11 cellular contexts compared by ENCODE assay signal in genomic region chr2:16653083-16653375, GRCh38. TPM values are rescaled to one million over a fixed set of nuclear protein-coding genes. Genes with fewer than 3 reads are reported as not detected.
DNase-seq lines count a peak whose midpoint lies in the region; ATAC-seq, FAIRE-seq and TF ChIP-seq lines count a peak whose summit lies in the region.
"Had no signal": no experiment of that assay in that cellular context is flagged by ENCODE, and none has a peak within 500 bp of the region (broad histone marks: within the 10 kb centered on the region; RNA-seq: fewer than 3 reads in every experiment).

No MANE protein-coding gene starts in this region.

- FAIRE-seq in small intestine (lab: Jason Lieb, UNC): no peak

- TF ChIP-seq EP300 in gastroesophageal sphincter (IDR thresholded peaks at IDR 0.05): no peak

- H3K27ac Mint-ChIP-seq in nephron progenitor cell: peak overlapping the region; percentile 97

- H3K4me1 ChIP-seq in gastroesophageal sphincter (peaks cover 18 to 89% (median 28%) of the 10 kb centered on the region in 3 donors), upper lobe of right lung (peaks cover 80% of the 10 kb centered on the region), small intestine (ENCODE audit: control insufficient read depth in 2 of 2, insufficient read depth in 1 of 2, low read depth in 1 of 2, low read length in 1 of 2) (peaks cover 0 to 18% of the 10 kb centered on the region in 2 donors)

- WGBS in gastroesophageal sphincter (ENCODE audit: low coverage in 1 of 2), 2 donors: 63 to 88% methylated on average over 1 of the region's 2 CpGs
- 67 to 96% (median 85%) methylated on average over 2 of the region's 2 CpGs for WGBS in small intestine, 3 donors

- peak overlapping the region; percentile 53 for H3K27ac ChIP-seq in angular gyrus (ENCODE audit: low read depth, low read length)
- H3K27ac ChIP-seq in gastroesophageal sphincter: peak overlapping the region in 3 of 4 donors; percentile 71 to 81 (median 77)
- H3K27ac ChIP-seq in upper lobe of right lung: peak overlapping the region; percentile 81
- H3K27ac ChIP-seq in small intestine (ENCODE audit: low read depth in 1 of 2, low read length in 1 of 2): peak overlapping the region in 1 of 2 donors; percentile 90

- no peak for DNase-seq in nephron progenitor cell
- DNase-seq in upper lobe of right lung: no peak
- no peak for DNase-seq in activated T-cell treated with anti-CD3 and anti-CD28 coated beads, Interleukin-2, amount 50 U/mL, for 1 hour
- DNase-seq in small intestine: no peak
- DNase-seq: DMS153; NCI-H748 treated with DMSO at 0.1 percent for 48 hours; stimulated activated CD8-positive, alpha-beta memory T cell treated with anti-CD3 and anti-CD28 coated beads, Interleukin-4, amount 100 ng/mL, for 48 hours; T-helper 2 cell had no signal

- H3K36me3 ChIP-seq in gastroesophageal sphincter (no peaks in the 10 kb centered on the region), upper lobe of right lung (no peaks in the 10 kb centered on the region), small intestine (ENCODE audit: control insufficient read depth in 2 of 2, insufficient read depth in 2 of 2, low read length in 2 of 2) (no peaks in the 10 kb centered on the region)

- no peaks in the 10 kb centered on the region for H3K27me3 ChIP-seq in gastroesophageal sphincter
- H3K27me3 ChIP-seq in upper lobe of right lung: no peaks in the 10 kb centered on the region
- no peaks in the 10 kb centered on the region for H3K27me3 ChIP-seq in small intestine (ENCODE audit: control insufficient read depth in 2 of 2, insufficient read depth in 2 of 2, low read length in 2 of 2)

- intact Hi-C loops in upper lobe of right lung (cut with DNase I): no loop called here

- ATAC-seq in gastroesophageal sphincter (peak; percentile 71), upper lobe of right lung (peak; percentile 15), GM21360 (IDR thresholded peaks at IDR 0.05; ENCODE audit: unreplicated experiment) (no peak)

- peak overlapping the region; percentile 45 for H3K4me3 Mint-ChIP-seq in nephron progenitor cell

- H3K9me3 ChIP-seq in gastroesophageal sphincter: no peaks in the 10 kb centered on the region
- no peaks in the 10 kb centered on the region for H3K9me3 ChIP-seq in upper lobe of right lung
- H3K9me3 ChIP-seq in small intestine (ENCODE audit: control insufficient read depth, low read depth): no peaks in the 10 kb centered on the region

- TF ChIP-seq POLR2A in gastroesophageal sphincter (IDR thresholded peaks at IDR 0.05): no peak

- peaks cover 84% of the 10 kb centered on the region for H3K4me1 Mint-ChIP-seq in nephron progenitor cell

- no peaks in the 10 kb centered on the region for H3K36me3 Mint-ChIP-seq in nephron progenitor cell (ENCODE audit: low read depth)

- no peak for TF ChIP-seq CTCF in gastroesophageal sphincter (IDR thresholded peaks at IDR 0.05)
- TF ChIP-seq CTCF in nephron progenitor cell (IDR thresholded peaks at IDR 0.05): no peak
- no peak for TF ChIP-seq CTCF in upper lobe of right lung (IDR thresholded peaks at IDR 0.05)

- H3K4me3 ChIP-seq in gastroesophageal sphincter: no peak overlapping the region
- H3K4me3 ChIP-seq in upper lobe of right lung: no peak overlapping the region
- no peak overlapping the region for H3K4me3 ChIP-seq in small intestine (ENCODE audit: low read depth in 1 of 2, low read length in 2 of 2)

- H3K27me3 Mint-ChIP-seq in nephron progenitor cell (ENCODE audit: low read depth, poor library complexity): no peaks in the 10 kb centered on the region

- H3K9me3 Mint-ChIP-seq in nephron progenitor cell: no peaks in the 10 kb centered on the region

RNA-seq across cellular contexts. Expression of gene CYRIA, which starts 12.6 kb away (rescaled TPM):
- total RNA-seq in gastroesophageal sphincter (10 to 100 TPM in 3 of 4 donors, 1 to 10 TPM in 1; 9.3 to 20.7 (median 13.4) TPM), upper lobe of right lung (24.2 TPM)
- 1 to 10 TPM in 2 of 3 donors, under 1 TPM in 1; 0.45 to 2.5 (median 2.2) TPM for polyA plus RNA-seq in small intestine
